Comparison of ENCODE assay signal across 8 cellular contexts in the genomic region with DNA sequence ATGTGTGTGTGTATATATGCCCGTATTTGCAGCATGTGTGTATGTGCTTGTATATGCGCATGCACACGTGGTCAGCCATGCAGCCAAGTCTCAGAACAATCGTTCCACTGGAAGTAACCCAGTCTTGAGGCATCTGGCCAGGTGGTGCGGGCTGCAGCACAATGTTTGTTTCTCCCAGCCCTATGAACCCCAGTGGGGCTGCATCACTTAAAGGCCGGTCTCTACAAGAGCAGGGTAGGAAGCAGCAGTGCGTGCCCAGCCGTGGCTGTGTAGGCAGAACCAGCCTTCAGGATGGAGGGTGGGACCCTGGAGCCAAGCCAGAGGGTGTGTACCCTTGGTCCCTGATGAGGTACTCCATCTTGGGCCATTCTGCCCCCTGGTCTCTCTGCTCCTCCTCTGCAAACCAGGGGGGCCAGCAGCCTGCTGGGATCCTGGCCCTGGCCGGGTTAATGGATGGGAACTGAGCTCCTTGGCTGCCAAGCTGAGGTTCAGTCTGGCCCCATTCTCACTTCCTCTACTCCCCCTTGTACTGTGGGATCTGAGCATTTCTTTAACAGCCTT. TPM values are rescaled to one million over a fixed set of nuclear protein-coding genes. Genes with fewer than 3 reads are reported as not detected.
DNase-seq lines count a peak whose midpoint lies in the region; ATAC-seq lines count a peak whose summit lies in the region.

No MANE protein-coding gene starts in this region.

- H3K27ac ChIP-seq in urinary bladder (ENCODE audit: low read depth), result peak overlapping the region; percentile 43

- no peaks in the 10 kb centered on the region for H3K27me3 Mint-ChIP-seq in activated CD4-positive, alpha-beta T cell treated with anti-CD3 and anti-CD28 coated beads, Interleukin-2, amount 10 ng/mL, durations not matched to agents 24 days and 14 days
- no peaks in the 10 kb centered on the region for H3K27me3 Mint-ChIP-seq in activated naive CD8-positive, alpha-beta T cell treated with anti-CD3 and anti-CD28 coated beads, Interleukin-2, amount 50 U/mL, for 24 hours

- peaks cover 84% of the 10 kb centered on the region for H3K4me1 Mint-ChIP-seq in activated CD4-positive, alpha-beta T cell treated with anti-CD3 and anti-CD28 coated beads, Interleukin-2, amount 10 ng/mL, durations not matched to agents 24 days and 14 days
- peaks cover 97% of the 10 kb centered on the region for H3K4me1 Mint-ChIP-seq in activated naive CD8-positive, alpha-beta T cell treated with anti-CD3 and anti-CD28 coated beads, Interleukin-2, amount 50 U/mL, for 24 hours

- ATAC-seq in HG03159 (IDR thresholded peaks at IDR 0.05; ENCODE audit: unreplicated experiment), result peak; percentile 45
- peak; percentile 1 for ATAC-seq in activated naive CD8-positive, alpha-beta T cell treated with anti-CD3 and anti-CD28 coated beads, Interleukin-2, amount 50 U/mL, for 24 hours

- peaks cover 15% of the 10 kb centered on the region for H3K36me3 Mint-ChIP-seq in activated CD4-positive, alpha-beta T cell treated with anti-CD3 and anti-CD28 coated beads, Interleukin-2, amount 10 ng/mL, durations not matched to agents 24 days and 14 days (ENCODE audit: low read depth)
- H3K36me3 Mint-ChIP-seq in activated naive CD8-positive, alpha-beta T cell treated with anti-CD3 and anti-CD28 coated beads, Interleukin-2, amount 50 U/mL, for 24 hours (ENCODE audit: low read depth), result peaks cover 2% of the 10 kb centered on the region

- intact Hi-C loops in activated CD4-positive, alpha-beta T cell treated with anti-CD3 and anti-CD28 coated beads, Interleukin-2, amount 10 ng/mL, durations not matched to agents 24 days and 14 days (cut with micrococcal nuclease), result loop anchor here (1.0 kb wide), 1 partner anchor 9 kb away; no protein-coding TSS in a partner anchor

- H3K4me3 Mint-ChIP-seq in activated CD4-positive, alpha-beta T cell treated with anti-CD3 and anti-CD28 coated beads, Interleukin-2, amount 10 ng/mL, durations not matched to agents 24 days and 14 days, result peak overlapping the region; percentile 39
- peak overlapping the region; percentile 59 for H3K4me3 Mint-ChIP-seq in activated naive CD8-positive, alpha-beta T cell treated with anti-CD3 and anti-CD28 coated beads, Interleukin-2, amount 50 U/mL, for 24 hours

- no peaks in the 10 kb centered on the region for H3K9me3 Mint-ChIP-seq in activated CD4-positive, alpha-beta T cell treated with anti-CD3 and anti-CD28 coated beads, Interleukin-2, amount 10 ng/mL, durations not matched to agents 24 days and 14 days
- H3K9me3 Mint-ChIP-seq in activated naive CD8-positive, alpha-beta T cell treated with anti-CD3 and anti-CD28 coated beads, Interleukin-2, amount 50 U/mL, for 24 hours, result no peaks in the 10 kb centered on the region

- 38% methylated on average over 9 of the region's 9 CpGs for WGBS in urinary bladder

- peak overlapping the region; percentile 93 for H3K27ac Mint-ChIP-seq in activated CD4-positive, alpha-beta T cell treated with anti-CD3 and anti-CD28 coated beads, Interleukin-2, amount 10 ng/mL, durations not matched to agents 24 days and 14 days
- H3K27ac Mint-ChIP-seq in activated naive CD8-positive, alpha-beta T cell treated with anti-CD3 and anti-CD28 coated beads, Interleukin-2, amount 50 U/mL, for 24 hours, result peak overlapping the region; percentile 81

- DNase-seq in activated CD4-positive, alpha-beta T cell treated with anti-CD3 and anti-CD28 coated beads, Interleukin-2, amount 10 ng/mL, durations not matched to agents 24 days and 14 days, result peak; percentile 60
- no peak for DNase-seq in activated CD4-positive, alpha-beta T cell treated with anti-CD3 and anti-CD28 coated beads, Interleukin-2, amount 50 U/mL, for 48 hours
- no peak for DNase-seq in activated naive CD8-positive, alpha-beta T cell treated with anti-CD3 and anti-CD28 coated beads, Interleukin-2, amount 50 U/mL, for 24 hours
- peak; percentile 53 for DNase-seq in medulla oblongata (ENCODE audit: extremely low spot score)
- DNase-seq in NCI-H526 (lab: John Stamatoyannopoulos, UW), result no peak
- no peak for DNase-seq in middle frontal gyrus (ENCODE audit: extremely low spot score, low spot score)

- H3K36me3 ChIP-seq in urinary bladder (ENCODE audit: insufficient read depth), result no peaks in the 10 kb centered on the region

- peaks cover 3% of the 10 kb centered on the region for H3K4me1 ChIP-seq in urinary bladder (ENCODE audit: insufficient read depth)

- no peak overlapping the region for H3K4me3 ChIP-seq in urinary bladder (ENCODE audit: low read depth, low read length)

RNA-seq across cellular contexts. Expression of a gene that starts 11.8 kb away (rescaled TPM):
- total RNA-seq in activated CD4-positive, alpha-beta T cell treated with anti-CD3 and anti-CD28 coated beads, Interleukin-2, amount 10 ng/mL, durations not matched to agents 24 days and 14 days, result 122 and 135 TPM in 2 replicates
- 24.3 TPM for total RNA-seq in urinary bladder
- 65.0 TPM for polyA plus RNA-seq in urinary bladder

Comparison
In these comparisons a context has a peak if more than half of its experiments do, and no peak if none do; other contexts are left out.
1. DNase-seq: peak in activated CD4-positive, alpha-beta T cell treated with anti-CD3 and anti-CD28 coated beads, Interleukin-2, amount 10 ng/mL, durations not matched to agents 24 days and 14 days (single experiment) and medulla oblongata (single experiment); none in activated CD4-positive, alpha-beta T cell treated with anti-CD3 and anti-CD28 coated beads, Interleukin-2, amount 50 U/mL, for 48 hours (0 of 2), activated naive CD8-positive, alpha-beta T cell treated with anti-CD3 and anti-CD28 coated beads, Interleukin-2, amount 50 U/mL, for 24 hours (single experiment), NCI-H526 (0 of 2) and middle frontal gyrus (single experiment).